8 cellular contexts compared by ENCODE assay signal in the genomic region with DNA sequence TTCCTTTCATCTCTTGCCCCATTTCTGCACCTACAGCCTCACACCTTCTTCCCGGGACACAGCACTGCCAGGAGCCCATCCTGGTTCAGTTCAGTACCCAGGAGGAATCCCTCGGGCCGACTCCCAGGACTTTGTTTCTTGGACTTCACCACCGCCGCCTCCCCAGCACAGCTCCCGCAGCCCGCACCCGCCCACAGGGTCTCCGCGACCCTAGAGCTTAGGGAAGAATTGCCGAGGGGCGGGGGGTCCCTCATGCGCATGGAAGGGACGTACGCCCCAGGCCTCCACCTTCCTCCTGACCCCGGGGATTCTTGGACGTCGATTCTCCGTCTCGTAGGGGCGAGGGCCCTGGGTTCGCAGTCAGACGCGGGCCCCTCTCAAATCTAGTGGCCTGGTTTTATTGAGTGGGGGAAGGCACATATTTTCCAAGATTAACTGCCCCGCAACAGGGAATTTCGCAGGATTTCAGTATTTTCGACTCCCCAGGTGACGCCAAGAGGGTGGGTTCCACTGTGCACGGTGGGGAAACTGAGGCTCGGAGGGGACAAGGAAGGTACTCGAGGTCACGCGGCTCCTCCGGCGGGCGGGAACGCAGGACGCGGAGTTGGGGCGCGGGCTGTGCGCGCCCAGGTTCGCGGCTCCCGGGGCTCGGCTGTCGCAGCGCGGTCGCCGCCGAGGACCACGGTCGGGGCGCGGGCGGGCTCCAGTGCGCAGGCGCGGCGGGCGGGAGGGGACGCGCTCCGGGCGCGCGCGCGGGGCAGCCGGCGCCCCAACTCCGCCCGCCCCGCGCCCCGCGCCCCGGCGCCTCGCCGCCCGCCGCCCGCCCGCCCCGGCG. TPM values are rescaled to one million over a fixed set of nuclear protein-coding genes. Genes with fewer than 3 reads are reported as not detected.
DNase-seq lines count a peak whose midpoint lies in the region; ATAC-seq and TF ChIP-seq lines count a peak whose summit lies in the region.

A gene (plus strand): TSS at position 733 of the 835 bp plus-strand sequence. CDS start 176 bp downstream, outside the sequence.

- H3K4me1 ChIP-seq in KMS-11 (ENCODE audit: low read depth, poor library complexity, severe bottlenecking) = peaks cover 8% of the 10 kb centered on the region
- H3K4me1 ChIP-seq in breast epithelium = peaks cover 0 to 8% of the 10 kb centered on the region in 2 donors
- peaks cover 0 to 11% of the 10 kb centered on the region in 2 donors for H3K4me1 ChIP-seq in lung (ENCODE audit: control insufficient read depth in 2 of 2, insufficient read depth in 2 of 2, low read length in 2 of 2)
- peaks cover 0 to 9% of the 10 kb centered on the region in 2 donors for H3K4me1 ChIP-seq in uterus
- no peaks in the 10 kb centered on the region for H3K4me1 ChIP-seq in PC-9 (replicated peaks; ENCODE audit: insufficient read depth)

- no peaks in the 10 kb centered on the region for H3K9me2 ChIP-seq in PC-9 (ENCODE audit: insufficient read depth)

- TF ChIP-seq POLR2A in breast epithelium (IDR thresholded peaks at IDR 0.05) (no peak), uterus (IDR thresholded peaks at IDR 0.05) (no peak)

- H3K9me3 ChIP-seq in breast epithelium = no peaks in the 10 kb centered on the region
- no peaks in the 10 kb centered on the region for H3K9me3 ChIP-seq in lung (ENCODE audit: control insufficient read depth in 2 of 2, insufficient read depth in 1 of 2, low read length in 1 of 2)
- H3K9me3 ChIP-seq in uterus = no peaks in the 10 kb centered on the region
- H3K9me3 ChIP-seq in PC-9 (ENCODE audit: insufficient read depth, low read depth) = no peaks in the 10 kb centered on the region

- no TSS peak for BruUV-seq in PC-9 (replicated peaks; lab: Mats Ljungman, UMichigan)

- no peaks in the 10 kb centered on the region for H3F3A ChIP-seq in PC-9 (ENCODE audit: insufficient read depth, low read depth)

- CTCF ChIA-PET in PC-9 (lab: Charles Lee) = no interaction called here

- H3K36me3 ChIP-seq in KMS-11 (ENCODE audit: insufficient read depth) (no peaks in the 10 kb centered on the region), breast epithelium (no peaks in the 10 kb centered on the region), lung (ENCODE audit: control insufficient read depth in 2 of 2, insufficient read depth in 2 of 2, low read length in 2 of 2) (no peaks in the 10 kb centered on the region), uterus (no peaks in the 10 kb centered on the region), PC-9 (ENCODE audit: low read depth) (no peaks in the 10 kb centered on the region)

- H3K4me2 ChIP-seq in KMS-11 (peak within 1 kb of the TSS; percentile 91), PC-9 (no peak within 1 kb of the TSS)

- WGBS in lung, 2 donors = 6 to 7% methylated on average over 66 to 88 of the region's 89 CpGs

- H3K79me2 ChIP-seq in KMS-11 (ENCODE audit: insufficient read depth, low read depth) = peaks cover 7% of the 10 kb centered on the region; the same call in 1 of the 2 replicates
- no peaks in the 10 kb centered on the region for H3K79me2 ChIP-seq in PC-9 (ENCODE audit: low read depth)

- ATAC-seq in lung (ENCODE audit: insufficient read depth, low FRiP score) (no peak), GM19452 (IDR thresholded peaks at IDR 0.05; ENCODE audit: unreplicated experiment) (no peak)

- peak within 1 kb of the TSS; percentile 91 for H2AFZ ChIP-seq in KMS-11 (ENCODE audit: low read depth)
- H2AFZ ChIP-seq in PC-9 = no peak within 1 kb of the TSS

- H4K20me1 ChIP-seq in KMS-11 (ENCODE audit: insufficient read depth) = no peaks in the 10 kb centered on the region
- H4K20me1 ChIP-seq in PC-9 (ENCODE audit: insufficient read depth) = no peaks in the 10 kb centered on the region

- POLR2A ChIA-PET in PC-9 (lab: Charles Lee; ENCODE audit: unreplicated experiment) = no interaction called here

- no peak for TF ChIP-seq CTCF in GM12875 (IDR thresholded peaks at IDR 0.05; ENCODE audit: borderline replicate concordance, insufficient read depth, low read depth, low read length)
- no peak for TF ChIP-seq CTCF in KMS-11 (conservative IDR thresholded peaks at IDR 0.05; ENCODE audit: low read depth, low read length)
- no peak for TF ChIP-seq CTCF in breast epithelium (IDR thresholded peaks at IDR 0.05)
- TF ChIP-seq CTCF in lung (IDR thresholded peaks at IDR 0.05; ENCODE audit: control extremely low read depth, extremely low read depth) = no peak
- no peak for TF ChIP-seq CTCF in uterus (IDR thresholded peaks at IDR 0.05)
- no peak for TF ChIP-seq CTCF in PC-9 (conservative IDR thresholded peaks at IDR 0.05)

- peak within 1 kb of the TSS; percentile 90 for H3K4me3 ChIP-seq in GM12875 (ENCODE audit: low read depth, low read length)
- H3K4me3 ChIP-seq in KMS-11 (IDR thresholded peaks at IDR 0.05; ENCODE audit: insufficient read depth, low read depth, low read length) = no peak within 1 kb of the TSS
- H3K4me3 ChIP-seq in breast epithelium = peak within 1 kb of the TSS; percentile 49 to 80 (median 58)
- peak within 1 kb of the TSS; percentile 25 for H3K4me3 ChIP-seq in lung
- H3K4me3 ChIP-seq in uterus = peak within 1 kb of the TSS; percentile 7 to 24
- no peak within 1 kb of the TSS for H3K4me3 ChIP-seq in PC-9

- DNase-seq in breast epithelium (ENCODE audit: low spot score in 2 of 2) (no peak), lung (ENCODE audit: low spot score) (no peak), uterus (no peak), HK-2 (ENCODE audit: unreplicated experiment) (no peak), PC-9 (no peak)

- H3K27ac ChIP-seq in KMS-11 (peak within 1 kb of the TSS; percentile 23; the same call in 1 of the 2 replicates), breast epithelium (peak within 1 kb of the TSS in 1 of 2 donors; percentile 19), lung (ENCODE audit: low read depth in 1 of 2, low read length in 1 of 2) (no peak within 1 kb of the TSS), uterus (no peak within 1 kb of the TSS), PC-9 (no peak within 1 kb of the TSS)

- peak within 1 kb of the TSS; percentile 76 for H3K9ac ChIP-seq in KMS-11

- H3K27me3 ChIP-seq in KMS-11 (ENCODE audit: insufficient read depth, low read depth) = no peaks in the 10 kb centered on the region
- H3K27me3 ChIP-seq in breast epithelium = peaks cover 0 to 23% of the 10 kb centered on the region in 2 donors
- H3K27me3 ChIP-seq in lung (ENCODE audit: control insufficient read depth, insufficient read depth) = peaks cover 3% of the 10 kb centered on the region
- H3K27me3 ChIP-seq in uterus = peaks cover 0 to 10% of the 10 kb centered on the region in 2 donors
- H3K27me3 ChIP-seq in PC-9 (ENCODE audit: insufficient read depth, low read depth) = peaks cover 87% of the 10 kb centered on the region

- intact Hi-C loops in breast epithelium (cut with DNase I; ENCODE audit: low total_unique reads) = no loop called here
- intact Hi-C loops in uterus (cut with DNase I; ENCODE audit: low total_unique reads) = no loop called here
- intact Hi-C loops in PC-9 (cut with micrococcal nuclease; ENCODE audit: unreplicated experiment) = no loop called here

RNA-seq across cellular contexts. Expression of the gene that starts here (rescaled TPM):
- total RNA-seq in breast epithelium (10 to 100 TPM in 1 of 3 donors, 1 to 10 TPM in 2; 1.6 to 14.4 (median 2.5) TPM), lung (1 to 10 TPM in 1 of 2 donors, under 1 TPM in 1; 0.34 to 1.8 TPM), uterus (1 to 10 TPM in 2 of 4 donors, under 1 TPM in 1, not detected in 1; under 0.01 to 4.3 (median 4.1) TPM), PC-9 (2021) (not detected in 2 replicates)
- polyA plus RNA-seq in lung = under 1 TPM; 0.14 to 0.22 TPM

Comparison
In these comparisons a context has a peak if more than half of its experiments do, and no peak if none do; other contexts are left out.
1. H3K4me3 ChIP-seq: peak in GM12875 (single experiment), breast epithelium (3 of 3), lung (single experiment) and uterus (2 of 2); none in KMS-11 (single experiment) and PC-9 (single experiment).